Comparison of ENCODE assay signal across 26 cellular contexts in genomic region chr13:49694446-49694845, GRCh38.
"Had no signal": no experiment of that assay in that cellular context is flagged by ENCODE, and none has a peak within 500 bp of the region (broad histone marks: within the 10 kb centered on the region; RNA-seq: fewer than 3 reads in every experiment).

No MANE protein-coding gene starts in this region.

- H3K27me3 Mint-ChIP-seq: activated CD4-positive, alpha-beta memory T cell treated with anti-CD3 and anti-CD28 coated beads, Interleukin-2, amount 10 ng/mL, durations not matched to agents 7 days and 5 days; activated CD4-positive, alpha-beta T cell treated with anti-CD3 and anti-CD28 coated beads, Interleukin-2, amount 10 ng/mL, durations not matched to agents 7 days and 5 days; activated T-cell treated with anti-CD3 and anti-CD28 coated beads, Interleukin-2, amount 50 U/mL, for 24 hours; naive B cell; stimulated activated naive CD8-positive, alpha-beta T cell treated with anti-CD3 and anti-CD28 coated beads, Interleukin-15, amount 100 ng/mL, for 72 hours had no signal

- FAIRE-seq: endothelial cell of umbilical vein, keratinocyte had no signal

- H3K9me3 ChIP-seq: breast epithelium, right lobe of liver, upper lobe of left lung, vagina had no signal

- H3K27ac Mint-ChIP-seq: activated CD4-positive, alpha-beta memory T cell treated with anti-CD3 and anti-CD28 coated beads, Interleukin-2, amount 10 ng/mL, durations not matched to agents 7 days and 5 days; activated CD4-positive, alpha-beta T cell treated with anti-CD3 and anti-CD28 coated beads, Interleukin-2, amount 10 ng/mL, durations not matched to agents 7 days and 5 days; activated naive CD4-positive, alpha-beta T cell treated with anti-CD3 and anti-CD28 coated beads, Interleukin-2, amount 50 U/mL, for 72 hours; activated T-cell treated with anti-CD3 and anti-CD28 coated beads, Interleukin-2, amount 50 U/mL, for 24 hours; activated T-helper 2 cell treated with anti-CD3 and anti-CD28 coated beads, Interferon-gamma antibody, Interleukin-2, Interleukin-4, amounts not matched to agents 10 μg/mL and 5 μg/mL and 100 μg/mL, durations not matched to agents 14 hours and 24 hours and 36 hours; mesothelial cell of epicardium; stimulated activated naive CD8-positive, alpha-beta T cell treated with anti-CD3 and anti-CD28 coated beads, Interleukin-15, amount 100 ng/mL, for 72 hours; T-helper 1 cell treated with Interleukin-12 subunit alpha and Interleukin-12 subunit beta and Interleukin-4 antibody, amounts not matched to agents 30 μg/mL and 1 μg/mL, for 36 hours had no signal

- H3K36me3 Mint-ChIP-seq: naive B cell had no signal

- DNase-seq: activated CD4-positive, alpha-beta memory T cell treated with anti-CD3 and anti-CD28 coated beads, Interleukin-2, amount 10 ng/mL, durations not matched to agents 7 days and 5 days; activated CD4-positive, alpha-beta T cell treated with anti-CD3 and anti-CD28 coated beads for 1 hour; activated CD4-positive, alpha-beta T cell treated with anti-CD3 and anti-CD28 coated beads, Interleukin-2, amount 10 ng/mL, durations not matched to agents 7 days and 5 days; activated CD8-positive, alpha-beta memory T cell treated with anti-CD3 and anti-CD28 coated beads, Interleukin-2, amount 50 U/mL, for 48 hours; activated naive CD4-positive, alpha-beta T cell; activated T-cell treated with anti-CD3 and anti-CD28 coated beads, Interleukin-2, amount 50 U/mL, for 24 hours; central memory CD4-positive, alpha-beta T cell; head of caudate nucleus; hippocampal formation; left cardiac atrium; left ventricle myocardium superior; naive B cell; right lobe of liver; stimulated activated CD4-positive, alpha-beta T cell treated with anti-CD3 and anti-CD28 coated beads, Interleukin-4, amount 100 ng/mL, for 1 hour; stimulated activated naive CD8-positive, alpha-beta T cell treated with anti-CD3 and anti-CD28 coated beads, Interleukin-15, amount 100 ng/mL, for 72 hours; substantia nigra; T-helper 9 cell; upper lobe of left lung had no signal

- H3K27me3 ChIP-seq: breast epithelium, right lobe of liver, upper lobe of left lung, vagina had no signal

- H3K4me3 Mint-ChIP-seq: activated CD4-positive, alpha-beta memory T cell treated with anti-CD3 and anti-CD28 coated beads, Interleukin-2, amount 10 ng/mL, durations not matched to agents 7 days and 5 days; activated CD4-positive, alpha-beta T cell treated with anti-CD3 and anti-CD28 coated beads, Interleukin-2, amount 10 ng/mL, durations not matched to agents 7 days and 5 days; activated T-cell treated with anti-CD3 and anti-CD28 coated beads, Interleukin-2, amount 50 U/mL, for 24 hours; mesothelial cell of epicardium; stimulated activated naive CD8-positive, alpha-beta T cell treated with anti-CD3 and anti-CD28 coated beads, Interleukin-15, amount 100 ng/mL, for 72 hours; T-helper 1 cell treated with Interleukin-12 subunit alpha and Interleukin-12 subunit beta and Interleukin-4 antibody, amounts not matched to agents 30 μg/mL and 1 μg/mL, for 36 hours had no signal

- H3K36me3 ChIP-seq: breast epithelium, right lobe of liver, upper lobe of left lung, vagina had no signal

- H3K9me3 Mint-ChIP-seq: activated CD4-positive, alpha-beta memory T cell treated with anti-CD3 and anti-CD28 coated beads, Interleukin-2, amount 10 ng/mL, durations not matched to agents 7 days and 5 days; activated CD4-positive, alpha-beta T cell treated with anti-CD3 and anti-CD28 coated beads, Interleukin-2, amount 10 ng/mL, durations not matched to agents 7 days and 5 days; activated naive CD4-positive, alpha-beta T cell treated with anti-CD3 and anti-CD28 coated beads, Interleukin-2, amount 50 U/mL, for 72 hours; activated T-cell treated with anti-CD3 and anti-CD28 coated beads, Interleukin-2, amount 50 U/mL, for 24 hours; activated T-helper 2 cell treated with anti-CD3 and anti-CD28 coated beads, Interferon-gamma antibody, Interleukin-2, Interleukin-4, amounts not matched to agents 10 μg/mL and 5 μg/mL and 100 μg/mL, durations not matched to agents 14 hours and 24 hours and 36 hours; mesothelial cell of epicardium; naive B cell; stimulated activated naive CD8-positive, alpha-beta T cell treated with anti-CD3 and anti-CD28 coated beads, Interleukin-15, amount 100 ng/mL, for 72 hours; T-helper 1 cell treated with Interleukin-12 subunit alpha and Interleukin-12 subunit beta and Interleukin-4 antibody, amounts not matched to agents 30 μg/mL and 1 μg/mL, for 36 hours had no signal

- H3K4me3 ChIP-seq: breast epithelium, right lobe of liver, upper lobe of left lung, vagina had no signal

- H3K4me1 ChIP-seq: breast epithelium had no signal

- H3K27ac ChIP-seq: breast epithelium, right lobe of liver, upper lobe of left lung, vagina had no signal

- ATAC-seq: activated naive CD4-positive, alpha-beta T cell treated with anti-CD3 and anti-CD28 coated beads, Interleukin-2, amount 50 U/mL, for 72 hours; left cardiac atrium; left ventricle myocardium superior; right lobe of liver; stimulated activated naive CD8-positive, alpha-beta T cell treated with anti-CD3 and anti-CD28 coated beads, Interleukin-15, amount 100 ng/mL, for 72 hours had no signal
